Comparison of ENCODE assay signal across 1 cellular context in the genomic region with DNA sequence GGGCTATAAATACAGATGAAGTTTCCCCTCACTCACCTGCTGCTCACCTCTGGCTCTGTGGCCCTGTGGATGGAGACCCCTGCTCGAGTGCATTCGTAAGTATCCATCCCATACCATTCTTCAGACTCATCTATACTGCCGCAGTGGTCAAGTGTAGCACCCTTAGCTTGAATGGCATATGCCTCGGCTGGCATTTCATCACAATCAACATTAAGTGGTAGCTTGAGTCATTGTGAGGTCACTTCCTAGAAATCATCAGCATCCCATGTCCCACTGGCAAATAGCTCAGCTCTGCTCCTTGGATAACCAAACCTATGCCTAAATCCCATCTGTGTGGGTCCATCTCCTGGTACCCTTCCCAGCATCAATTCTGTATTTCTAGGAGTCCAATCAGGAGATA.
TF ChIP-seq lines count a peak whose summit lies in the region.

No MANE protein-coding gene starts in this region.

TF ChIP-seq in endothelial cell of umbilical vein, 7 proteins besides CTCF, POLR2A, EP300 and RAD21 (continued from another document):
- TF ChIP-seq MYC (IDR thresholded peaks at IDR 0.05; ENCODE audit: low read depth, low read length): no peak
- peak; percentile 19 for TF ChIP-seq JUN (IDR thresholded peaks at IDR 0.05; ENCODE audit: borderline replicate concordance, insufficient read depth, insufficient read length, low read depth)
